20 cellular contexts compared by ENCODE assay signal in the genomic region with DNA sequence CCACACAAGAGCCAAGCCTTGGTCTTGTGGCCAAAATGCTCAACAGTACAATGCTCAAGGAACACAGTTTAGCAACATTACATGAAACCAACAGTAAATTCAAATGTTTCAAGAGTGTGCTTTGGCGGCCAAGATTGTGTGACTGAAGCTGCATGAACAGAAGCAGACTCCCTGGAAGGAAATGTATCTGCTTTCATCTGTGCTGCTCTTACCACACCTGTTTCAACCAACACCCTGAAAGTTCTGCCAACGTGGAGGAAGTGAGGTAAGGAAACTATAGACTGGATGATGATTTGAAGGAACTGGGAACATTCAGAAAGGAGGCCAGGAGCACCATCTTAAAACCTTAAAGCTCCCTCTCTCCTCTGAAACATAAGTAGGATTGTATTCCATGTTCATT. TPM values are rescaled to one million over a fixed set of nuclear protein-coding genes. Genes with fewer than 3 reads are reported as not detected.
DNase-seq lines count a peak whose midpoint lies in the region; ATAC-seq and TF ChIP-seq lines count a peak whose summit lies in the region.
"Had no signal": no experiment of that assay in that cellular context is flagged by ENCODE, and none has a peak within 500 bp of the region (broad histone marks: within the 10 kb centered on the region; RNA-seq: fewer than 3 reads in every experiment).

No MANE protein-coding gene starts in this region.

- no peak overlapping the region for H3K4ac ChIP-seq in H9 (ENCODE audit: low read depth, low read length)

- ATAC-seq in CD4-positive, CD25-positive, alpha-beta regulatory T cell (ENCODE audit: low read depth in 2 of 2) = no peak
- ATAC-seq in GM18868 (IDR thresholded peaks at IDR 0.05; ENCODE audit: unreplicated experiment) = peak; percentile 51
- ATAC-seq in HG02610 (IDR thresholded peaks at IDR 0.05; ENCODE audit: unreplicated experiment) = peak; percentile 43
- ATAC-seq in T-cell (replicated peaks in 1 of 4) = peak in 3 of 4 experiments; percentile 45 to 68 (median 48)
- ATAC-seq in aorta (ENCODE audit: low FRiP score) = no peak
- no peak for ATAC-seq in HG03439 (IDR thresholded peaks at IDR 0.05; ENCODE audit: unreplicated experiment)
- ATAC-seq: left cardiac atrium, mucosa of descending colon had no signal

- no peak overlapping the region for H2AFZ ChIP-seq in H9 (ENCODE audit: low read length)
- H2AFZ ChIP-seq: hepatocyte had no signal

- H2BK5ac ChIP-seq in H9 (ENCODE audit: insufficient read length, low read length) = no peak overlapping the region

- TF ChIP-seq CTCF in H9 (conservative IDR thresholded peaks at IDR 0.05) = no peak

- H3K4me3 ChIP-seq in CD4-positive, CD25-positive, alpha-beta regulatory T cell (ENCODE audit: low read depth, low read length) = no peak overlapping the region
- H3K4me3 ChIP-seq in aorta (ENCODE audit: low read length in 2 of 2) = no peak overlapping the region
- H3K4me3 ChIP-seq: esophagus muscularis mucosa, hepatocyte, mucosa of descending colon, stomach had no signal

- H3K79me2 ChIP-seq in H9 (ENCODE audit: insufficient read depth, low read length) = peaks cover 6% of the 10 kb centered on the region; the same call in 1 of the 2 replicates

- DNase-seq in CD4-positive, CD25-positive, alpha-beta regulatory T cell = peak in 1 of 3 donors; percentile 60
- DNase-seq in T-cell = peak in 1 of 34 experiments; percentile 1
- no peak for DNase-seq in hippocampal formation (lab: John Stamatoyannopoulos, UW)
- no peak for DNase-seq in aorta
- no peak for DNase-seq in H9
- DNase-seq: activated CD8-positive, alpha-beta memory T cell treated with anti-CD3 and anti-CD28 coated beads, Interleukin-2, amount 50 U/mL, for 4 hours; amniotic stem cell; cortex of kidney; GDM1; left cardiac atrium; mucosa of descending colon; NCI-H187 treated with DMSO at 0.1 percent for 48 hours; NCI-H524 treated with DMSO at 0.1 percent for 48 hours; stomach; WERI-Rb-1 had no signal

- H3K27me3 Mint-ChIP-seq in CD4-positive, CD25-positive, alpha-beta regulatory T cell = no peaks in the 10 kb centered on the region
- H3K27me3 Mint-ChIP-seq in T-cell (no peaks in the 10 kb centered on the region), H9 (ENCODE audit: low read depth) (no peaks in the 10 kb centered on the region)

- no peaks in the 10 kb centered on the region for H3K79me1 ChIP-seq in H9 (ENCODE audit: insufficient read depth, low read depth, low read length, poor library complexity, severe bottlenecking)

- no peak overlapping the region for H3K23ac ChIP-seq in H9 (ENCODE audit: insufficient read length, low read depth, low read length)

- H3K9ac ChIP-seq in H9 (ENCODE audit: extremely low read depth, insufficient read length, low read length) = no peak overlapping the region

- H3K4me1 ChIP-seq in CD4-positive, CD25-positive, alpha-beta regulatory T cell (ENCODE audit: control insufficient read depth, insufficient read depth, low read length, poor library complexity, severe bottlenecking) = peaks cover 5% of the 10 kb centered on the region
- H3K4me1 ChIP-seq in aorta (ENCODE audit: control insufficient read depth in 1 of 2, insufficient read depth in 2 of 2, low read length in 2 of 2) = no peaks in the 10 kb centered on the region
- no peaks in the 10 kb centered on the region for H3K4me1 ChIP-seq in H9 (ENCODE audit: insufficient read depth, low read length)

- no peaks in the 10 kb centered on the region for H3K36me3 Mint-ChIP-seq in CD4-positive, CD25-positive, alpha-beta regulatory T cell
- no peaks in the 10 kb centered on the region for H3K36me3 Mint-ChIP-seq in T-cell
- no peaks in the 10 kb centered on the region; a peak in 2 of 7 replicates for H3K36me3 Mint-ChIP-seq in H9 (ENCODE audit: insufficient read depth in 1 of 3, low read depth in 3 of 3)

- H3K23me2 ChIP-seq in H9 (ENCODE audit: insufficient read length, low read depth, low read length, poor library complexity, severe bottlenecking) = no peaks in the 10 kb centered on the region

- no peak overlapping the region for H3K4me2 ChIP-seq in H9 (ENCODE audit: insufficient read depth, insufficient read length, low read length)
- H3K4me2 ChIP-seq: hepatocyte had no signal

- intact Hi-C loops in aorta (cut with DNase I) = no loop called here

- H3K27me3 ChIP-seq in CD4-positive, CD25-positive, alpha-beta regulatory T cell (ENCODE audit: control insufficient read depth, insufficient read depth, low read length) = no peaks in the 10 kb centered on the region
- H3K27me3 ChIP-seq in aorta (ENCODE audit: control insufficient read depth in 1 of 2, insufficient read depth in 2 of 2, low read length in 1 of 2) (no peaks in the 10 kb centered on the region), H9 (ENCODE audit: insufficient read depth, low read length) (no peaks in the 10 kb centered on the region)
- H3K27me3 ChIP-seq: esophagus muscularis mucosa, hepatocyte, stomach had no signal

- H3K27ac Mint-ChIP-seq in CD4-positive, CD25-positive, alpha-beta regulatory T cell = peak overlapping the region in 2 of 3 donors; percentile 28 to 45
- H3K27ac Mint-ChIP-seq in T-cell (peak overlapping the region; percentile 42 to 50), H9 (no peak overlapping the region)

- no peak overlapping the region for H2BK15ac ChIP-seq in H9 (ENCODE audit: low read depth, low read length)

- no peak overlapping the region for H3T11ph ChIP-seq in H9 (ENCODE audit: low read length)

- CTCF ChIA-PET in T-cell (lab: Charles Lee) = no interaction called here

- no peak overlapping the region for H2AK5ac ChIP-seq in H9 (ENCODE audit: insufficient read length, low read length)

- H2BK20ac ChIP-seq in H9 (ENCODE audit: low read depth, low read length, poor library complexity, severe bottlenecking) = no peak overlapping the region

- POLR2A ChIA-PET in T-cell (lab: Charles Lee) = no interaction called here

- no peaks in the 10 kb centered on the region for H4K20me1 ChIP-seq in H9 (ENCODE audit: control insufficient read depth, insufficient read depth, insufficient read length)

- H3K36me3 ChIP-seq in CD4-positive, CD25-positive, alpha-beta regulatory T cell (ENCODE audit: control insufficient read depth, insufficient read depth, low read length) = no peaks in the 10 kb centered on the region
- H3K36me3 ChIP-seq in aorta (ENCODE audit: control insufficient read depth in 1 of 2, insufficient read depth in 2 of 2, low read length in 1 of 2) = no peaks in the 10 kb centered on the region
- H3K36me3 ChIP-seq: esophagus muscularis mucosa, stomach, WERI-Rb-1 had no signal

- no peak overlapping the region for H3K4me3 Mint-ChIP-seq in CD4-positive, CD25-positive, alpha-beta regulatory T cell
- H3K4me3 Mint-ChIP-seq in T-cell (no peak overlapping the region), H9 (no peak overlapping the region)

- no peak overlapping the region for H3K27ac ChIP-seq in CD4-positive, CD25-positive, alpha-beta regulatory T cell (ENCODE audit: insufficient read depth, low read length, poor library complexity, severe bottlenecking)
- H3K27ac ChIP-seq in aorta (ENCODE audit: low read depth in 1 of 2, low read length in 2 of 2) (no peak overlapping the region), H9 (ENCODE audit: insufficient read length, low read depth, low read length) (no peak overlapping the region)
- H3K27ac ChIP-seq: esophagus muscularis mucosa, hepatocyte, stomach, WERI-Rb-1 had no signal

- no peak overlapping the region for H4K91ac ChIP-seq in H9 (ENCODE audit: insufficient read length, low read depth, low read length)

- H2BK12ac ChIP-seq in H9 (ENCODE audit: insufficient read length, low read depth, low read length) = no peak overlapping the region

- H3K18ac ChIP-seq in H9 (ENCODE audit: insufficient read length, low read depth, low read length) = no peak overlapping the region

- no peaks in the 10 kb centered on the region for H3K9me3 ChIP-seq in CD4-positive, CD25-positive, alpha-beta regulatory T cell (ENCODE audit: control insufficient read depth in 2 of 2, low read length in 2 of 2)
- no peaks in the 10 kb centered on the region for H3K9me3 ChIP-seq in aorta (ENCODE audit: control insufficient read depth, low read length)
- H3K9me3 ChIP-seq in H9 (ENCODE audit: control insufficient read depth, low read depth, low read length) = no peaks in the 10 kb centered on the region
- H3K9me3 ChIP-seq: esophagus muscularis mucosa, mucosa of descending colon, stomach had no signal

- no peak overlapping the region for H2BK120ac ChIP-seq in H9 (ENCODE audit: low read depth, low read length, poor library complexity, severe bottlenecking)

- no peak overlapping the region for H3K14ac ChIP-seq in H9 (ENCODE audit: insufficient read depth, low read length)

- peaks cover 0 to 21% (median 14%) of the 10 kb centered on the region in 4 donors for H3K4me1 Mint-ChIP-seq in CD4-positive, CD25-positive, alpha-beta regulatory T cell
- H3K4me1 Mint-ChIP-seq in T-cell = peaks cover 10 to 50% (median 17%) of the 10 kb centered on the region in 3 donors
- H3K4me1 Mint-ChIP-seq in H9 = peaks cover 30 to 33% of the 10 kb centered on the region in 2 experiments

- H4K5ac ChIP-seq in H9 (ENCODE audit: insufficient read length, low read depth, low read length) = no peak overlapping the region

- no peak overlapping the region for H3K56ac ChIP-seq in H9 (ENCODE audit: insufficient read length, low read depth, low read length)

- H4K8ac ChIP-seq in H9 (replicated peaks; ENCODE audit: insufficient read length, low read depth, low read length) = no peak overlapping the region

- 90 to 92% methylated on average over 2 of the region's 2 CpGs for WGBS in aorta, 2 donors
- WGBS in H9 (ENCODE audit: extremely low coverage, insufficient read length, low lambda C conversion rate) = no CpG with 5 or more reads among the region's 2 CpGs

- no peaks in the 10 kb centered on the region for H3K9me3 Mint-ChIP-seq in CD4-positive, CD25-positive, alpha-beta regulatory T cell
- H3K9me3 Mint-ChIP-seq in T-cell = no peaks in the 10 kb centered on the region
- no peaks in the 10 kb centered on the region for H3K9me3 Mint-ChIP-seq in H9

RNA-seq across cellular contexts. Expression of a gene that starts 55.7 kb away (rescaled TPM):
- total RNA-seq in CD4-positive, CD25-positive, alpha-beta regulatory T cell = 10.8 TPM
- polyA plus RNA-seq in CD4-positive, CD25-positive, alpha-beta regulatory T cell = 1 to 10 TPM; 2.6 to 3.9 (median 3.0) TPM
- total RNA-seq in T-cell = 1 to 10 TPM; 4.1 to 7.6 (median 5.5) TPM
- 1 to 10 TPM; 3.9 to 4.5 TPM for total RNA-seq in aorta
- polyA plus RNA-seq in aorta = 1 to 10 TPM; 3.3 to 5.3 TPM
- 19.1 and 20.8 TPM in 2 replicates for total RNA-seq in H9 (2021)

Comparison
In these comparisons a context has a peak if more than half of its experiments do, and no peak if none do; other contexts are left out.
1. ATAC-seq: peak in GM18868 (single experiment), HG02610 (single experiment) and T-cell (3 of 4); none in CD4-positive, CD25-positive, alpha-beta regulatory T cell (0 of 2), aorta (single experiment) and HG03439 (single experiment).
2. H3K27ac Mint-ChIP-seq: peak in CD4-positive, CD25-positive, alpha-beta regulatory T cell (2 of 3) and T-cell (2 of 2); none in H9 (0 of 3).